25 cellular contexts compared by ENCODE assay signal in genomic region chr3:126521122-126521891, GRCh38. TPM values are rescaled to one million over a fixed set of nuclear protein-coding genes. Genes with fewer than 3 reads are reported as not detected.
DNase-seq lines count a peak whose midpoint lies in the region; ATAC-seq, FAIRE-seq and TF ChIP-seq lines count a peak whose summit lies in the region.
"Had no signal": no experiment of that assay in that cellular context is flagged by ENCODE, and none has a peak within 500 bp of the region (broad histone marks: within the 10 kb centered on the region; RNA-seq: fewer than 3 reads in every experiment).

No MANE protein-coding gene starts in this region.

- DNase-seq in right lobe of liver (peak in 2 of 3 donors; percentile 25 to 52), HepG2 (ENCODE audit: low spot score) (no peak), dorsolateral prefrontal cortex (peak in 8 of 10 donors; percentile 36 to 82 (median 68)), osteoblast (ENCODE audit: insufficient read length, low spot score, missing footprints) (peak; percentile 76), activated T-cell treated with anti-CD3 and anti-CD28 coated beads for 4 hours (no peak), NCI-H2107 (lab: John Stamatoyannopoulos, UW) (no peak), NCI-H82 (lab: John Stamatoyannopoulos, UW) (no peak)
- DNase-seq: ACHN; activated CD8-positive, alpha-beta memory T cell treated with anti-CD3 and anti-CD28 coated beads for 24 hours; activated gamma-delta T cell treated with Interleukin-2 at 50 U/mL for 16 hours; GF-D8; stimulated activated CD4-positive, alpha-beta T cell treated with anti-CD3 and anti-CD28 coated beads, Interleukin-1b, Interleukin-23, amount 100 ng/mL, for 48 hours had no signal

- H3K27ac Mint-ChIP-seq in stimulated activated memory B cell treated with anti-CD40 and anti-IgM and Interleukin-4, amounts not matched to agents 10 μg/mL and 1 μg/mL and 100 μg/mL, for 72 hours, result no peak overlapping the region
- H3K27ac Mint-ChIP-seq: neural progenitor cell had no signal

- H3K9me3 ChIP-seq in right lobe of liver (no peaks in the 10 kb centered on the region), HepG2 (ENCODE audit: low read length) (no peaks in the 10 kb centered on the region), osteoblast (ENCODE audit: low read depth, low read length) (no peaks in the 10 kb centered on the region)
- H3K9me3 ChIP-seq: BLaER1, body of pancreas, prostate gland, tibial nerve had no signal

- WGBS in right lobe of liver (ENCODE audit: insufficient coverage, low coverage, low lambda C conversion rate, missing lambda C conversion rate), result 50% methylated on average over 2 of the region's 11 CpGs
- 89% methylated on average over 6 of the region's 11 CpGs for WGBS in HepG2 (ENCODE audit: low lambda C conversion rate)

- no peaks in the 10 kb centered on the region for H3K36me3 ChIP-seq in right lobe of liver
- H3K36me3 ChIP-seq in HepG2 (replicated peaks in 1 of 2; ENCODE audit: control insufficient read depth in 1 of 2, insufficient read depth in 2 of 2, low read length in 2 of 2), result no peaks in the 10 kb centered on the region
- H3K36me3 ChIP-seq in osteoblast (ENCODE audit: insufficient read depth, low read length), result no peaks in the 10 kb centered on the region
- H3K36me3 ChIP-seq: BLaER1, neural progenitor cell, prostate gland, tibial nerve had no signal

- TF ChIP-seq CTCF in right lobe of liver (IDR thresholded peaks at IDR 0.05), result no peak
- TF ChIP-seq CTCF in HepG2 (CRISPR knock-in tag; IDR thresholded peaks at IDR 0.05), result no peak
- no peak for TF ChIP-seq CTCF in dorsolateral prefrontal cortex (IDR thresholded peaks at IDR 0.05 in 54 of 56, conservative IDR thresholded peaks at IDR 0.05 in 2 of 56; ENCODE audit: low read depth in 1 of 56, partially characterized antibody in 56 of 56)
- TF ChIP-seq CTCF in osteoblast (IDR thresholded peaks at IDR 0.05; ENCODE audit: extremely low read depth, low read depth, low read length), result no peak

- CTCF ChIA-PET in HepG2 (lab: Yijun Ruan, JAX; ENCODE audit: low intra/inter-chr PET ratio, low total read pairs), result no interaction called here

- no peak overlapping the region for H3K9ac ChIP-seq in HepG2 (ENCODE audit: insufficient read depth, low read depth, low read length)
- H3K9ac ChIP-seq: BLaER1, neural progenitor cell had no signal

- intact Hi-C loops in right lobe of liver (cut with DNase I), result no loop called here
- intact Hi-C loops in HepG2 (cut with micrococcal nuclease; ENCODE audit: unreplicated experiment), result no loop called here
- intact Hi-C loops in dorsolateral prefrontal cortex (cut with DNase I), result loop anchor here (5.0 to 10.0 kb wide), 5 partner anchors 133 to 1026 kb away; partner anchors contain the start of genes PLXNA1 (in 1 of the 2) and TXNRD3 (in 1 of the 2)

- peaks cover 16% of the 10 kb centered on the region for H3K79me2 ChIP-seq in HepG2 (ENCODE audit: insufficient read depth, low read length)
- H3K79me2 ChIP-seq in osteoblast (ENCODE audit: insufficient read depth, low read length), result no peaks in the 10 kb centered on the region

- TF ChIP-seq RAD21 in HepG2 (CRISPR knock-in tag; IDR thresholded peaks at IDR 0.05), result no peak

- no peak for FAIRE-seq in HepG2 (lab: Jason Lieb, UNC)

- H4K20me1 ChIP-seq in HepG2 (ENCODE audit: insufficient read depth, low read length) (no peaks in the 10 kb centered on the region), osteoblast (ENCODE audit: insufficient read depth, low read length) (no peaks in the 10 kb centered on the region)

- in situ Hi-C loops in HepG2 (cut with HindIII; ENCODE audit: extremely low pct_ligation_motif_present, low pct_unique_long_range_greater_than_20kb), result no loop called here

- H3K27me3 ChIP-seq in right lobe of liver, result no peaks in the 10 kb centered on the region
- no peaks in the 10 kb centered on the region; a peak in 1 of 5 replicates for H3K27me3 ChIP-seq in HepG2 (ENCODE audit: control insufficient read depth in 1 of 2, insufficient read depth in 2 of 2, low read length in 2 of 2)
- H3K27me3 ChIP-seq in dorsolateral prefrontal cortex, result peaks cover 0 to 17% (median 0%) of the 10 kb centered on the region in 45 donors
- H3K27me3 ChIP-seq in osteoblast (ENCODE audit: insufficient read depth, low read length), result peaks cover 24% of the 10 kb centered on the region
- H3K27me3 ChIP-seq: body of pancreas had no signal

- no peak for TF ChIP-seq POLR2A in right lobe of liver (IDR thresholded peaks at IDR 0.05)
- no peak for TF ChIP-seq POLR2A in HepG2 (IDR thresholded peaks at IDR 0.05; ENCODE audit: insufficient read depth in 1 of 2, low read depth in 2 of 2, low read length in 2 of 2)

- H3K9me3 Mint-ChIP-seq in stimulated activated memory B cell treated with anti-CD40 and anti-IgM and Interleukin-4, amounts not matched to agents 10 μg/mL and 1 μg/mL and 100 μg/mL, for 72 hours, result no peaks in the 10 kb centered on the region
- H3K9me3 Mint-ChIP-seq: neural progenitor cell had no signal

- H3K27ac ChIP-seq in right lobe of liver (no peak overlapping the region), HepG2 (ENCODE audit: extremely low read length, insufficient read depth, low read length) (no peak overlapping the region), dorsolateral prefrontal cortex (peak overlapping the region in 26 of 59 donors; percentile 7 to 85 (median 56)), osteoblast (ENCODE audit: low read depth, low read length) (no peak overlapping the region)
- H3K27ac ChIP-seq: BLaER1, body of pancreas, neural progenitor cell, prostate gland, skin epidermis, tibial nerve had no signal

- TF ChIP-seq EP300 in HepG2 (IDR thresholded peaks at IDR 0.05; ENCODE audit: low read depth in 2 of 2, low read length in 2 of 2), result no peak
- TF ChIP-seq EP300 in HepG2 (CRISPR knock-in tag; IDR thresholded peaks at IDR 0.05; ENCODE audit: borderline replicate concordance), result no peak

- no TSS peak for BruUV-seq in HepG2 (replicated peaks; lab: Mats Ljungman, UMichigan)

- POLR2A ChIA-PET in HepG2 (lab: Yijun Ruan, JAX), result no interaction called here

- H3K4me3 Mint-ChIP-seq in stimulated activated memory B cell treated with anti-CD40 and anti-IgM and Interleukin-4, amounts not matched to agents 10 μg/mL and 1 μg/mL and 100 μg/mL, for 72 hours, result no peak overlapping the region
- H3K4me3 Mint-ChIP-seq: neural progenitor cell had no signal

- no peaks in the 10 kb centered on the region for H3K4me1 Mint-ChIP-seq in stimulated activated memory B cell treated with anti-CD40 and anti-IgM and Interleukin-4, amounts not matched to agents 10 μg/mL and 1 μg/mL and 100 μg/mL, for 72 hours

- H2AFZ ChIP-seq in HepG2 (ENCODE audit: low read length), result no peak overlapping the region
- H2AFZ ChIP-seq in osteoblast (ENCODE audit: low read length), result no peak overlapping the region
- H2AFZ ChIP-seq: neural progenitor cell had no signal

- ATAC-seq in right lobe of liver, result no peak
- no peak for ATAC-seq in HepG2
- ATAC-seq in stimulated activated memory B cell treated with anti-CD40 and anti-IgM and Interleukin-4, amounts not matched to agents 10 μg/mL and 1 μg/mL and 100 μg/mL, for 72 hours, result no peak
- ATAC-seq: body of pancreas had no signal

- H3K4me3 ChIP-seq in right lobe of liver, result no peak overlapping the region
- no peak overlapping the region for H3K4me3 ChIP-seq in HepG2 (replicated peaks in 1 of 3; ENCODE audit: insufficient read depth in 1 of 3, low read depth in 2 of 3, low read length in 3 of 3)
- H3K4me3 ChIP-seq in dorsolateral prefrontal cortex, result no peak overlapping the region
- H3K4me3 ChIP-seq in osteoblast (ENCODE audit: insufficient read depth, low read length), result no peak overlapping the region
- H3K4me3 ChIP-seq: BLaER1, body of pancreas, neural progenitor cell, prostate gland, skin epidermis, tibial nerve had no signal

- H3K36me3 Mint-ChIP-seq in stimulated activated memory B cell treated with anti-CD40 and anti-IgM and Interleukin-4, amounts not matched to agents 10 μg/mL and 1 μg/mL and 100 μg/mL, for 72 hours, result no peaks in the 10 kb centered on the region
- H3K36me3 Mint-ChIP-seq: neural progenitor cell had no signal

- peaks cover 42% of the 10 kb centered on the region for H3K27me3 Mint-ChIP-seq in stimulated activated memory B cell treated with anti-CD40 and anti-IgM and Interleukin-4, amounts not matched to agents 10 μg/mL and 1 μg/mL and 100 μg/mL, for 72 hours

- H3K4me1 ChIP-seq in right lobe of liver, result peaks cover 0 to 52% (median 21%) of the 10 kb centered on the region in 4 donors
- peaks cover 91% of the 10 kb centered on the region for H3K4me1 ChIP-seq in HepG2 (ENCODE audit: insufficient read depth, low read length)
- no peaks in the 10 kb centered on the region for H3K4me1 ChIP-seq in osteoblast (ENCODE audit: insufficient read depth, low read length)
- H3K4me1 ChIP-seq: prostate gland had no signal

- H3K4me2 ChIP-seq in HepG2 (ENCODE audit: low read depth, low read length) (no peak overlapping the region), osteoblast (ENCODE audit: insufficient read depth, low read length) (no peak overlapping the region)
- H3K4me2 ChIP-seq: BLaER1, neural progenitor cell had no signal

RNA-seq across cellular contexts. Expression of gene CHST13, which starts 2.6 kb away (rescaled TPM):
- total RNA-seq in right lobe of liver, result 10 to 100 TPM; 23.5 to 48.9 (median 28.2) TPM
- total RNA-seq in HepG2 (2016; rRNA removed; fragmentation: Illumina TruSeq; extraction: Trizol), result 16.1 and 43.1 TPM in 2 replicates
- 8.0 and 11.1 TPM in 2 replicates for total RNA-seq in HepG2 (2016; cell fraction: cytosol; rRNA removed; fragmentation: Illumina TruSeq; extraction: Trizol; ENCODE audit: low read depth)
- 15.2 and 40.9 TPM in 2 replicates for total RNA-seq in HepG2 (2016; cell fraction: insoluble cytoplasmic fraction; rRNA removed; fragmentation: Illumina TruSeq; extraction: Trizol)
- total RNA-seq in HepG2 (2016; cell fraction: membrane; rRNA removed; fragmentation: Illumina TruSeq; extraction: Trizol), result 18.0 and 22.7 TPM in 2 replicates
- 29.6 and 33.9 TPM in 2 replicates for total RNA-seq in HepG2 (2016; cell fraction: nucleus; rRNA removed; fragmentation: Illumina TruSeq; extraction: Trizol)
- polyA plus RNA-seq in HepG2 (2011; rRNA removed), result 32.0 and 50.7 TPM in 2 replicates
- 31.3 and 65.1 TPM in 2 replicates for polyA plus RNA-seq in HepG2 (2011; cell fraction: cytosol; rRNA removed)
- 65.1 and 66.5 TPM in 2 replicates for polyA plus RNA-seq in HepG2 (2011; cell fraction: nucleus; rRNA removed)
- 30.3 and 44.6 TPM in 2 replicates for polyA plus RNA-seq in HepG2 (2012)
- polyA plus RNA-seq in HepG2 (2016; cell fraction: cytosol; fragmentation: Illumina TruSeq; extraction: Trizol; ENCODE audit: low read depth), result 10.6 and 12.9 TPM in 2 replicates
- polyA plus RNA-seq in HepG2 (2016; cell fraction: insoluble cytoplasmic fraction; fragmentation: Illumina TruSeq; extraction: Trizol; ENCODE audit: low read depth), result 21.1 and 21.2 TPM in 2 replicates
- 18.9 and 20.1 TPM in 2 replicates for polyA plus RNA-seq in HepG2 (2016; cell fraction: membrane; fragmentation: Illumina TruSeq; extraction: Trizol; ENCODE audit: low read depth)
- polyA plus RNA-seq in HepG2 (2016; cell fraction: nucleus; fragmentation: Illumina TruSeq; extraction: Trizol; ENCODE audit: insufficient read depth, low read depth), result 72.0 and 85.3 TPM in 2 replicates
- polyA minus RNA-seq in HepG2 (2011; rRNA and poly(A)+ RNA removed; ENCODE audit: low replicate concordance), result 47.2 TPM in 1 of 2 replicates, not detected in the other
- 30.8 and 35.4 TPM in 2 replicates for polyA minus RNA-seq in HepG2 (2011; cell fraction: cytosol; rRNA and poly(A)+ RNA removed)
- 5.7 and 6.3 TPM in 2 replicates for polyA minus RNA-seq in HepG2 (2011; cell fraction: nucleus; rRNA and poly(A)+ RNA removed)
- total RNA-seq in dorsolateral prefrontal cortex, result 1 to 10 TPM in 5 of 120 experiments, under 1 TPM in 59, not detected in 56; 0.23 to 1.3 (median 0.48) TPM
- under 0.01 TPM in 1 of 2 replicates, not detected in the other for total RNA-seq in osteoblast
- total RNA-seq: cerebellum; glomerular endothelial cell; mammary epithelial cell; T-helper 2 cell treated with Interferon-gamma antibody and Interleukin-4, amounts not matched to agents 100 ng/mL and 5 ng/mL, for 36 hours had no signal
- polyA plus RNA-seq: keratinocyte, mammary epithelial cell had no signal

RNA-seq across cellular contexts. Expression of gene UROC1, which starts 3.7 kb away (rescaled TPM):
- total RNA-seq in right lobe of liver (100 to 1,000 TPM in 1 of 6 experiments, 10 to 100 TPM in 5; 15.1 to 101 (median 55.8) TPM), HepG2 (2016; rRNA removed; fragmentation: Illumina TruSeq; extraction: Trizol) (0.71 and 0.74 TPM in 2 replicates), dorsolateral prefrontal cortex (under 1 TPM in 91 of 120 experiments, not detected in 29; 0.11 to 0.76 (median 0.34) TPM), osteoblast (not detected in 2 replicates)
- total RNA-seq in HepG2 (2016; cell fraction: cytosol; rRNA removed; fragmentation: Illumina TruSeq; extraction: Trizol; ENCODE audit: low read depth), result 0.09 TPM in 1 of 2 replicates, not detected in the other
- total RNA-seq in HepG2 (2016; cell fraction: insoluble cytoplasmic fraction; rRNA removed; fragmentation: Illumina TruSeq; extraction: Trizol), result 0.39 and 0.97 TPM in 2 replicates
- 0.24 and 0.25 TPM in 2 replicates for total RNA-seq in HepG2 (2016; cell fraction: membrane; rRNA removed; fragmentation: Illumina TruSeq; extraction: Trizol)
- total RNA-seq in HepG2 (2016; cell fraction: nucleus; rRNA removed; fragmentation: Illumina TruSeq; extraction: Trizol), result 0.69 and 0.87 TPM in 2 replicates
- 1.3 and 2.0 TPM in 2 replicates for polyA plus RNA-seq in HepG2 (2011; rRNA removed)
- polyA plus RNA-seq in HepG2 (2011; cell fraction: cytosol; rRNA removed), result 0.65 and 0.95 TPM in 2 replicates
- polyA plus RNA-seq in HepG2 (2011; cell fraction: nucleus; rRNA removed), result 6.6 and 8.2 TPM in 2 replicates
- polyA plus RNA-seq in HepG2 (2012), result 1.1 and 2.5 TPM in 2 replicates
- polyA plus RNA-seq in HepG2 (2016; cell fraction: cytosol; fragmentation: Illumina TruSeq; extraction: Trizol; ENCODE audit: low read depth), result 0.12 and 0.17 TPM in 2 replicates
- polyA plus RNA-seq in HepG2 (2016; cell fraction: insoluble cytoplasmic fraction; fragmentation: Illumina TruSeq; extraction: Trizol; ENCODE audit: low read depth), result 0.78 and 0.88 TPM in 2 replicates
- 0.21 and 0.22 TPM in 2 replicates for polyA plus RNA-seq in HepG2 (2016; cell fraction: membrane; fragmentation: Illumina TruSeq; extraction: Trizol; ENCODE audit: low read depth)
- 2.7 and 2.8 TPM in 2 replicates for polyA plus RNA-seq in HepG2 (2016; cell fraction: nucleus; fragmentation: Illumina TruSeq; extraction: Trizol; ENCODE audit: insufficient read depth, low read depth)
- 2.2 TPM in 1 of 2 replicates, not detected in the other for polyA minus RNA-seq in HepG2 (2011; rRNA and poly(A)+ RNA removed; ENCODE audit: low replicate concordance)
- polyA minus RNA-seq in HepG2 (2011; cell fraction: cytosol; rRNA and poly(A)+ RNA removed), result 0.53 and 0.59 TPM in 2 replicates
- polyA minus RNA-seq in HepG2 (2011; cell fraction: nucleus; rRNA and poly(A)+ RNA removed), result 0.75 and 1.2 TPM in 2 replicates
- total RNA-seq: body of pancreas; glomerular endothelial cell; H4; mammary epithelial cell; T-helper 2 cell treated with Interferon-gamma antibody and Interleukin-4, amounts not matched to agents 100 ng/mL and 5 ng/mL, for 36 hours; tibial nerve had no signal
- polyA plus RNA-seq: keratinocyte, mammary epithelial cell had no signal

RNA-seq across cellular contexts. Expression of gene C3orf22, which starts 37.4 kb away (rescaled TPM):
- not detected for total RNA-seq in right lobe of liver
- not detected in 2 replicates for total RNA-seq in HepG2 (2016; rRNA removed; fragmentation: Illumina TruSeq; extraction: Trizol)
- total RNA-seq in HepG2 (2016; cell fraction: cytosol; rRNA removed; fragmentation: Illumina TruSeq; extraction: Trizol; ENCODE audit: low read depth), result not detected in 2 replicates
- total RNA-seq in HepG2 (2016; cell fraction: insoluble cytoplasmic fraction; rRNA removed; fragmentation: Illumina TruSeq; extraction: Trizol), result not detected in 2 replicates
- total RNA-seq in HepG2 (2016; cell fraction: membrane; rRNA removed; fragmentation: Illumina TruSeq; extraction: Trizol), result not detected in 2 replicates
- not detected in 2 replicates for total RNA-seq in HepG2 (2016; cell fraction: nucleus; rRNA removed; fragmentation: Illumina TruSeq; extraction: Trizol)
- not detected in 2 replicates for polyA plus RNA-seq in HepG2 (2011; rRNA removed)
- polyA plus RNA-seq in HepG2 (2011; cell fraction: cytosol; rRNA removed), result not detected in 2 replicates
- polyA plus RNA-seq in HepG2 (2011; cell fraction: nucleus; rRNA removed), result not detected in 2 replicates
- polyA plus RNA-seq in HepG2 (2012), result 0.15 and 0.17 TPM in 2 replicates
- not detected in 2 replicates for polyA plus RNA-seq in HepG2 (2016; cell fraction: cytosol; fragmentation: Illumina TruSeq; extraction: Trizol; ENCODE audit: low read depth)
- polyA plus RNA-seq in HepG2 (2016; cell fraction: insoluble cytoplasmic fraction; fragmentation: Illumina TruSeq; extraction: Trizol; ENCODE audit: low read depth), result not detected in 2 replicates
- polyA plus RNA-seq in HepG2 (2016; cell fraction: membrane; fragmentation: Illumina TruSeq; extraction: Trizol; ENCODE audit: low read depth), result not detected in 2 replicates
- not detected in 2 replicates for polyA plus RNA-seq in HepG2 (2016; cell fraction: nucleus; fragmentation: Illumina TruSeq; extraction: Trizol; ENCODE audit: insufficient read depth, low read depth)
- polyA minus RNA-seq in HepG2 (2011; rRNA and poly(A)+ RNA removed; ENCODE audit: low replicate concordance), result not detected in 2 replicates
- not detected in 2 replicates for polyA minus RNA-seq in HepG2 (2011; cell fraction: cytosol; rRNA and poly(A)+ RNA removed)
- polyA minus RNA-seq in HepG2 (2011; cell fraction: nucleus; rRNA and poly(A)+ RNA removed), result not detected in 2 replicates
- total RNA-seq in dorsolateral prefrontal cortex, result under 1 TPM in 13 of 120 experiments, not detected in 107; 0.20 to 0.48 (median 0.32) TPM
- total RNA-seq in osteoblast, result not detected in 2 replicates
- total RNA-seq: body of pancreas; glomerular endothelial cell; H4; mammary epithelial cell; T-helper 2 cell treated with Interferon-gamma antibody and Interleukin-4, amounts not matched to agents 100 ng/mL and 5 ng/mL, for 36 hours; tibial nerve had no signal
- polyA plus RNA-seq: keratinocyte, mammary epithelial cell had no signal

RNA-seq across cellular contexts. Expression of gene ZXDC, which starts 45.6 kb away (rescaled TPM):
- total RNA-seq in right lobe of liver, result 10 to 100 TPM; 16.4 to 30.2 (median 24.0) TPM
- 14.7 and 21.2 TPM in 2 replicates for total RNA-seq in HepG2 (2016; rRNA removed; fragmentation: Illumina TruSeq; extraction: Trizol)
- total RNA-seq in HepG2 (2016; cell fraction: cytosol; rRNA removed; fragmentation: Illumina TruSeq; extraction: Trizol; ENCODE audit: low read depth), result 3.8 and 5.1 TPM in 2 replicates
- 14.1 and 20.6 TPM in 2 replicates for total RNA-seq in HepG2 (2016; cell fraction: insoluble cytoplasmic fraction; rRNA removed; fragmentation: Illumina TruSeq; extraction: Trizol)
- 8.3 and 8.6 TPM in 2 replicates for total RNA-seq in HepG2 (2016; cell fraction: membrane; rRNA removed; fragmentation: Illumina TruSeq; extraction: Trizol)
- total RNA-seq in HepG2 (2016; cell fraction: nucleus; rRNA removed; fragmentation: Illumina TruSeq; extraction: Trizol), result 34.2 and 37.1 TPM in 2 replicates
- polyA plus RNA-seq in HepG2 (2011; rRNA removed), result 17.6 and 22.1 TPM in 2 replicates
- 11.0 and 12.5 TPM in 2 replicates for polyA plus RNA-seq in HepG2 (2011; cell fraction: cytosol; rRNA removed)
- 66.1 and 66.9 TPM in 2 replicates for polyA plus RNA-seq in HepG2 (2011; cell fraction: nucleus; rRNA removed)
- 15.7 and 19.2 TPM in 2 replicates for polyA plus RNA-seq in HepG2 (2012)
- polyA plus RNA-seq in HepG2 (2016; cell fraction: cytosol; fragmentation: Illumina TruSeq; extraction: Trizol; ENCODE audit: low read depth), result 1.2 TPM in 2 replicates
- 9.6 and 12.3 TPM in 2 replicates for polyA plus RNA-seq in HepG2 (2016; cell fraction: insoluble cytoplasmic fraction; fragmentation: Illumina TruSeq; extraction: Trizol; ENCODE audit: low read depth)
- 2.8 TPM in 2 replicates for polyA plus RNA-seq in HepG2 (2016; cell fraction: membrane; fragmentation: Illumina TruSeq; extraction: Trizol; ENCODE audit: low read depth)
- polyA plus RNA-seq in HepG2 (2016; cell fraction: nucleus; fragmentation: Illumina TruSeq; extraction: Trizol; ENCODE audit: insufficient read depth, low read depth), result 46.7 and 52.0 TPM in 2 replicates
- polyA minus RNA-seq in HepG2 (2011; rRNA and poly(A)+ RNA removed; ENCODE audit: low replicate concordance), result 30.7 and 49.9 TPM in 2 replicates
- polyA minus RNA-seq in HepG2 (2011; cell fraction: cytosol; rRNA and poly(A)+ RNA removed), result 19.2 and 20.2 TPM in 2 replicates
- polyA minus RNA-seq in HepG2 (2011; cell fraction: nucleus; rRNA and poly(A)+ RNA removed), result 69.8 and 75.6 TPM in 2 replicates
- total RNA-seq in dorsolateral prefrontal cortex, result 10 to 100 TPM; 28.6 to 58.7 (median 41.4) TPM
- 26.8 and 27.1 TPM in 2 replicates for total RNA-seq in osteoblast

Comparison
In these comparisons a context has a peak if more than half of its experiments do, and no peak if none do; other contexts are left out.
1. DNase-seq: peak in right lobe of liver (2 of 3), dorsolateral prefrontal cortex (8 of 10) and osteoblast (single experiment); none in HepG2 (single experiment), activated T-cell treated with anti-CD3 and anti-CD28 coated beads for 4 hours (single experiment), NCI-H2107 (single experiment) and NCI-H82 (single experiment).
2. RNA of gene UROC1, which starts 3.7 kb away (total RNA-seq): 15.1 to 101 TPM in right lobe of liver; 0.09 to 0.97 TPM in HepG2, 0.11 to 0.76 TPM in dorsolateral prefrontal cortex and not detected in osteoblast; every median in the first group is over 4 times any median in the second.
3. intact Hi-C loops: an anchor here in dorsolateral prefrontal cortex (5.0 to 10.0 kb wide); none called in right lobe of liver and HepG2.